ENCODE assay signal across 17 cellular contexts in genomic region chr1:221456918-221457317, GRCh38.
A peak's percentile ranks its signal among the peaks of the same experiment; 100 is the strongest.
DNase-seq lines count a peak whose midpoint lies in the region; ATAC-seq, FAIRE-seq and TF ChIP-seq lines count a peak whose summit lies in the region.
"Had no signal": no experiment of that assay in that cellular context is flagged by ENCODE, and none has a peak within 500 bp of the region (broad histone marks: within the 10 kb centered on the region; RNA-seq: fewer than 3 reads in every experiment).

No MANE protein-coding gene starts in this region.

- H3K4me3 Mint-ChIP-seq in HFFc6 = peak overlapping the region; percentile 51
- H3K4me3 Mint-ChIP-seq in astrocyte (ENCODE audit: unreplicated experiment) = no peak overlapping the region
- H3K4me3 Mint-ChIP-seq: CD14-positive monocyte; CD4-positive, alpha-beta memory T cell; GM23338 had no signal

- H3K36me3 ChIP-seq in astrocyte (ENCODE audit: insufficient read depth, low read length) = no peaks in the 10 kb centered on the region
- H3K36me3 ChIP-seq in rectal smooth muscle tissue (ENCODE audit: control insufficient read depth, insufficient read depth, low read length) = no peaks in the 10 kb centered on the region
- H3K36me3 ChIP-seq: BLaER1 had no signal

- no peak overlapping the region for H3K27ac ChIP-seq in astrocyte (ENCODE audit: low read depth, low read length)
- peak overlapping the region; percentile 65 for H3K27ac ChIP-seq in rectal smooth muscle tissue (ENCODE audit: low read depth, low read length)
- H3K27ac ChIP-seq: BLaER1 had no signal

- H3K9ac ChIP-seq in astrocyte (ENCODE audit: low read length) (no peak overlapping the region), rectal smooth muscle tissue (ENCODE audit: low read length) (no peak overlapping the region)
- H3K9ac ChIP-seq: BLaER1 had no signal

- H3K36me3 Mint-ChIP-seq in HFFc6 (ENCODE audit: low read depth) = peaks cover 10% of the 10 kb centered on the region
- H3K36me3 Mint-ChIP-seq in astrocyte (ENCODE audit: low read depth, unreplicated experiment) = no peaks in the 10 kb centered on the region
- H3K36me3 Mint-ChIP-seq: CD14-positive monocyte; CD4-positive, alpha-beta memory T cell had no signal

- no peak overlapping the region for H3K4me3 ChIP-seq in astrocyte (ENCODE audit: insufficient read depth, low read depth, low read length)
- no peak overlapping the region for H3K4me3 ChIP-seq in fibroblast of the aortic adventitia (ENCODE audit: low read depth, low read length)
- H3K4me3 ChIP-seq in rectal smooth muscle tissue (ENCODE audit: low read length) = no peak overlapping the region
- H3K4me3 ChIP-seq: BLaER1, GM23338 had no signal

- no peak overlapping the region for H3K4me2 ChIP-seq in astrocyte (ENCODE audit: low read length)
- H3K4me2 ChIP-seq: BLaER1, GM23338 had no signal

- no peaks in the 10 kb centered on the region for H3K4me1 ChIP-seq in astrocyte (ENCODE audit: insufficient read depth, low read length)
- H3K4me1 ChIP-seq in rectal smooth muscle tissue (ENCODE audit: control insufficient read depth, insufficient read depth, low read length) = peaks cover 22% of the 10 kb centered on the region
- H3K4me1 ChIP-seq: BLaER1 had no signal

- H3K9me3 Mint-ChIP-seq in HFFc6 (no peaks in the 10 kb centered on the region), astrocyte (ENCODE audit: unreplicated experiment) (peaks cover 2% of the 10 kb centered on the region)
- H3K9me3 Mint-ChIP-seq: CD4-positive, alpha-beta memory T cell; GM23338 had no signal

- no peaks in the 10 kb centered on the region for H4K20me1 ChIP-seq in astrocyte (ENCODE audit: insufficient read depth, low read length)
- H4K20me1 ChIP-seq: BLaER1 had no signal

- no peak for ATAC-seq in HG02852 (IDR thresholded peaks at IDR 0.05; ENCODE audit: unreplicated experiment)
- ATAC-seq: GM23338 had no signal

- H3K27ac Mint-ChIP-seq in HFFc6 = peak overlapping the region; percentile 99
- no peak overlapping the region for H3K27ac Mint-ChIP-seq in astrocyte (ENCODE audit: unreplicated experiment)
- H3K27ac Mint-ChIP-seq: CD14-positive monocyte; CD4-positive, alpha-beta memory T cell; GM23338 had no signal

- H3K4me1 Mint-ChIP-seq in HFFc6 (ENCODE audit: low read depth) = peaks cover 60% of the 10 kb centered on the region
- H3K4me1 Mint-ChIP-seq in astrocyte (ENCODE audit: low read depth, unreplicated experiment) = peaks cover under 1% of the 10 kb centered on the region
- H3K4me1 Mint-ChIP-seq: CD14-positive monocyte; CD4-positive, alpha-beta memory T cell had no signal

- H3K27me3 ChIP-seq in astrocyte (ENCODE audit: insufficient read depth, low read length) (no peaks in the 10 kb centered on the region), rectal smooth muscle tissue (ENCODE audit: control insufficient read depth, insufficient read depth, low read length) (no peaks in the 10 kb centered on the region)
- H3K27me3 ChIP-seq: BLaER1 had no signal

- no peak for TF ChIP-seq CTCF in HFFc6 (IDR thresholded peaks at IDR 0.05)
- TF ChIP-seq CTCF in astrocyte (IDR thresholded peaks at IDR 0.05; ENCODE audit: insufficient read depth, low read depth, low read length) = no peak
- TF ChIP-seq CTCF in fibroblast of the aortic adventitia (IDR thresholded peaks at IDR 0.05; ENCODE audit: insufficient read depth, low read length) = no peak

- no peaks in the 10 kb centered on the region; the same call in 1 of the 2 replicates for H3K27me3 Mint-ChIP-seq in HFFc6 (ENCODE audit: insufficient read depth)
- H3K27me3 Mint-ChIP-seq in astrocyte (ENCODE audit: low read depth, unreplicated experiment) = peaks cover 1% of the 10 kb centered on the region

- no peaks in the 10 kb centered on the region for H3K9me3 ChIP-seq in astrocyte (ENCODE audit: insufficient read depth, low read depth, low read length)
- H3K9me3 ChIP-seq: BLaER1 had no signal

- DNase-seq in HFFc6 (no peak), astrocyte (ENCODE audit: low read depth) (peak; percentile 76), fibroblast of the aortic adventitia (ENCODE audit: low read depth) (peak; percentile 6), HK-2 (ENCODE audit: unreplicated experiment) (no peak), RPMI8226 (no peak)
- DNase-seq: 8988T; Calu3; CD4-positive, alpha-beta memory T cell; DMS79 treated with DMSO at 0.1 percent for 48 hours; GF-D8; HCEC 1CT had no signal

- no peak for FAIRE-seq in astrocyte (lab: Jason Lieb, UNC)
- FAIRE-seq: H54 had no signal

- H3K79me2 ChIP-seq in astrocyte (ENCODE audit: insufficient read depth, low read length) = no peaks in the 10 kb centered on the region

- no peak overlapping the region for H2AFZ ChIP-seq in astrocyte (ENCODE audit: low read depth, low read length)
- H2AFZ ChIP-seq: GM23338 had no signal

Comparison
In these comparisons a context has a peak if more than half of its experiments do, and no peak if none do; other contexts are left out.
1. DNase-seq: peak in astrocyte (single experiment) and fibroblast of the aortic adventitia (single experiment); none in HFFc6 (single experiment), HK-2 (single experiment) and RPMI8226 (single experiment).